ENCODE assay signal across 8 cellular contexts in genomic region chr7:79452495-79453265, GRCh38. TPM values are rescaled to one million over a fixed set of nuclear protein-coding genes. Genes with fewer than 3 reads are reported as not detected.
DNase-seq lines count a peak whose midpoint lies in the region; ATAC-seq, FAIRE-seq and TF ChIP-seq lines count a peak whose summit lies in the region.

No MANE protein-coding gene starts in this region.

- H3K27me3 ChIP-seq in HAP-1 (ENCODE audit: low read depth), result no peaks in the 10 kb centered on the region
- peaks cover 0 to 41% (median 0%) of the 10 kb centered on the region in 7 donors for H3K27me3 ChIP-seq in heart right ventricle
- H3K27me3 ChIP-seq in pancreas, result peaks cover 0 to 8% (median 0%) of the 10 kb centered on the region in 4 donors

- FAIRE-seq in pancreas (lab: Jason Lieb, UNC) (no peak), D721Med (lab: Jason Lieb, UNC) (no peak)

- H3K27ac Mint-ChIP-seq in activated CD8-positive, alpha-beta T cell treated with anti-CD3 and anti-CD28 coated beads for 36 hours, result no peak overlapping the region

- no peaks in the 10 kb centered on the region for H3K9me3 Mint-ChIP-seq in activated CD8-positive, alpha-beta T cell treated with anti-CD3 and anti-CD28 coated beads for 36 hours

- H3K4me3 ChIP-seq in HAP-1 (peak overlapping the region; percentile 53), heart right ventricle (peak overlapping the region; percentile 64 to 95 (median 83)), pancreas (peak overlapping the region; percentile 3 to 51 (median 22))

- H3K27ac ChIP-seq in heart right ventricle, result peak overlapping the region; percentile 87 to 98 (median 93)
- peak overlapping the region in 3 of 4 donors; percentile 16 to 70 (median 62) for H3K27ac ChIP-seq in pancreas

- no peak for TF ChIP-seq CTCF in activated CD8-positive, alpha-beta T cell treated with anti-CD3 and anti-CD28 coated beads for 36 hours (IDR thresholded peaks at IDR 0.05)
- TF ChIP-seq CTCF in heart right ventricle (IDR thresholded peaks at IDR 0.05) (no peak), pancreas (IDR thresholded peaks at IDR 0.05) (no peak), D721Med (IDR thresholded peaks at IDR 0.05; ENCODE audit: insufficient read depth, missing control alignments) (no peak)

- WGBS in heart right ventricle, 2 donors, result 1% methylated on average over 37 of the region's 37 CpGs
- WGBS in pancreas, 2 donors, result 0 to 1% methylated on average over 37 of the region's 37 CpGs

- POLR2A ChIA-PET in activated CD8-positive, alpha-beta T cell treated with anti-CD3 and anti-CD28 coated beads for 36 hours (lab: Charles Lee), result no interaction called here

- H3K36me3 ChIP-seq in HAP-1 (replicated peaks), result no peaks in the 10 kb centered on the region
- peaks cover 0 to 6% (median 0%) of the 10 kb centered on the region in 9 donors for H3K36me3 ChIP-seq in heart right ventricle
- H3K36me3 ChIP-seq in pancreas, result no peaks in the 10 kb centered on the region

- intact Hi-C loops in activated CD8-positive, alpha-beta T cell treated with anti-CD3 and anti-CD28 coated beads for 36 hours (cut with micrococcal nuclease), result no loop called here
- intact Hi-C loops in heart right ventricle (cut with DNase I) (loop anchor here in 4 of 10 donors (5.0 to 10.0 kb wide), 5 partner anchors 45 to 148 kb away; no protein-coding TSS in a partner anchor), pancreas (cut with DNase I) (no loop called here)

- H3K36me3 Mint-ChIP-seq in activated CD8-positive, alpha-beta T cell treated with anti-CD3 and anti-CD28 coated beads for 36 hours (ENCODE audit: low read depth), result no peaks in the 10 kb centered on the region

- peak overlapping the region; percentile 71 for H3K4me3 Mint-ChIP-seq in activated CD8-positive, alpha-beta T cell treated with anti-CD3 and anti-CD28 coated beads for 36 hours

- DNase-seq in HAP-1 (ENCODE audit: low spot score in 2 of 2) (peak in 1 of 2 experiments; percentile 21), heart right ventricle (peak; percentile 16 to 29), pancreas (peak in 4 of 6 donors; percentile 8 to 55 (median 28)), D721Med (ENCODE audit: insufficient read length, low spot score) (no peak), NCI-H146 (lab: John Stamatoyannopoulos, UW) (no peak), AML-193 (lab: John Stamatoyannopoulos, UW) (no peak)
- peak; percentile 2 for DNase-seq in activated CD8-positive, alpha-beta T cell treated with anti-CD3 and anti-CD28 coated beads for 36 hours
- no peak for DNase-seq in stimulated activated CD4-positive, alpha-beta T cell treated with anti-CD3 and anti-CD28 coated beads, Interleukin-4, amount 100 ng/mL, for 24 hours

- peaks cover 53% of the 10 kb centered on the region for H3K27me3 Mint-ChIP-seq in activated CD8-positive, alpha-beta T cell treated with anti-CD3 and anti-CD28 coated beads for 36 hours

- CTCF ChIA-PET in activated CD8-positive, alpha-beta T cell treated with anti-CD3 and anti-CD28 coated beads for 36 hours (lab: Charles Lee), result no interaction called here

- peak; percentile 19 for ATAC-seq in activated CD8-positive, alpha-beta T cell treated with anti-CD3 and anti-CD28 coated beads for 36 hours
- ATAC-seq in heart right ventricle (peak in 7 of 8 donors; percentile 4 to 50 (median 28)), pancreas (peak in 3 of 4 donors; percentile 13 to 36 (median 30))

- H3K4me1 ChIP-seq in HAP-1, result no peaks in the 10 kb centered on the region; the same call in 1 of the 2 replicates
- H3K4me1 ChIP-seq in heart right ventricle, result peaks cover 4 to 39% (median 18%) of the 10 kb centered on the region in 9 donors
- H3K4me1 ChIP-seq in pancreas, result no peaks in the 10 kb centered on the region

- peaks cover 9% of the 10 kb centered on the region for H3K4me1 Mint-ChIP-seq in activated CD8-positive, alpha-beta T cell treated with anti-CD3 and anti-CD28 coated beads for 36 hours (ENCODE audit: low read depth)

- H3K9me3 ChIP-seq in HAP-1 (no peaks in the 10 kb centered on the region; the same call in 1 of the 2 replicates), heart right ventricle (no peaks in the 10 kb centered on the region), pancreas (no peaks in the 10 kb centered on the region)

- in situ Hi-C loops in HAP-1 (cut with MboI; ENCODE audit: low sequenced_read_pairs), result no loop called here

RNA-seq across cellular contexts. Expression of gene MAGI2, which starts 0.8 kb away (rescaled TPM):
- under 1 TPM; 0.04 to 0.09 TPM for total RNA-seq in activated CD8-positive, alpha-beta T cell treated with anti-CD3 and anti-CD28 coated beads for 36 hours
- total RNA-seq in heart right ventricle, result 1 to 10 TPM; 2.8 to 6.0 (median 4.6) TPM
- 1 to 10 TPM in 1 of 2 donors, under 1 TPM in 1; 0.83 to 3.5 TPM for polyA plus RNA-seq in heart right ventricle
- 1 to 10 TPM; 1.3 to 4.0 (median 2.0) TPM for total RNA-seq in pancreas
- 1 to 10 TPM; 1.6 to 3.8 TPM for polyA plus RNA-seq in pancreas

Comparison
In these comparisons a context has a peak if more than half of its experiments do, and no peak if none do; other contexts are left out.
1. DNase-seq: peak in activated CD8-positive, alpha-beta T cell treated with anti-CD3 and anti-CD28 coated beads for 36 hours (single experiment), heart right ventricle (2 of 2) and pancreas (4 of 6); none in stimulated activated CD4-positive, alpha-beta T cell treated with anti-CD3 and anti-CD28 coated beads, Interleukin-4, amount 100 ng/mL, for 24 hours (single experiment), D721Med (single experiment), NCI-H146 (single experiment) and AML-193 (0 of 2).
2. H3K4me3 ChIP-seq: peak in every context shown above with its lines; median percentile 83 in heart right ventricle; 53 in HAP-1; 22 in pancreas.
3. Peak in every context shown above with its lines, with median percentiles within 50 percentile points of each other: ATAC-seq.